Comparison of ENCODE assay signal across 8 cellular contexts in the genomic region with DNA sequence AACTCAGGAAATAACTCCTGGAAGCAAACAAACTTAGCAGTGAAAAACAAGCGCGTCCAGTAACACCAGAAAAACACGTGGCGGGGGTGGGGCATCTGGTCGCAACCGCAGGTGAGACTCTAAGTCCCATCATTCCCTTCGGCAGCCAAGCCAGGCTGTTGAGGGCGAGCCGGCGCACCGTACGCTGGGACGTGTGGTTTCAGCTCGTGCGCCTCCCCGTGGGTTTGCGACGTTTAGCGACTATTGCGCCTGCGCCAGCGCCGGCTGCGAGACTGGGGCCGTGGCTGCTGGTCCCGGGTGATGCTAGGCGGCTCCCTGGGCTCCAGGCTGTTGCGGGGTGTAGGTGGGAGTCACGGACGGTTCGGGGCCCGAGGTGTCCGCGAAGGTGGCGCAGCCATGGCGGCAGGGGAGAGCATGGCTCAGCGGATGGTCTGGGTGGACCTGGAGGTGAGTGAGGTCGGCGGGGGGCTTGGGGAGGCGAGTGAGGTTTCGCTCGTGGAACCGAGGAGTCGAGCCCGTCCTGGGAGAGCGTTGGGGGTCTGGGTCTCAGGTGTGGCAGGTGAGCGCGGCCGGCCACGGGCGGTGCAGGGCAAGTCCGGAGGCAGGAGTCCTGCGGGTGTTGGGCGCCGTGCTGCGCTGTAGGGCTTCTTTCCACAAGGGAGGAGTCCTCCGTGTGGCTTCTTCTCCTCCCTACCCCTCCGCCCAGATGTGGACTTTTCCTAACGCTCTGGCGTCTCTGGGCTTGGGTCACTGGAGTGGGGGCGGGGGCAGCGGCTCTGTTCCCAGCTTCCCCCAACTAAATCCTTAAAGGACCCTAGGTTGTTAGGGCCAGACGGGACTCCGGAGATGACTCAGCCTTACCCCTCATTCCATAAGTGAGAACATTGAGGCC. TPM values are rescaled to one million over a fixed set of nuclear protein-coding genes. Genes with fewer than 3 reads are reported as not detected.
A peak's percentile ranks its signal among the peaks of the same experiment; 100 is the strongest.
DNase-seq lines count a peak whose midpoint lies in the region; ATAC-seq and TF ChIP-seq lines count a peak whose summit lies in the region.

A gene (plus strand): TSS at position 239 of the 892 bp plus-strand sequence. CDS start 62 bp downstream, at position 301.

- H3K4me3 ChIP-seq in heart right ventricle (peak within 1 kb of the TSS; percentile 71 to 99 (median 85)), upper lobe of right lung (peak within 1 kb of the TSS; percentile 85)

- in situ Hi-C loops in GM13976 (cut with MboI; ENCODE audit: low sequenced_read_pairs, unreplicated experiment), result no loop called here

- intact Hi-C loops in T-helper 1 cell treated with Interleukin-12 subunit alpha and Interleukin-12 subunit beta and Interleukin-4 antibody, amounts not matched to agents 30 ng/mL and 1 ng/mL, for 36 hours (cut with micrococcal nuclease), result loop anchor here (1.0 to 5.0 kb wide), 11 partner anchors 39 to 1125 kb away; a partner anchor contains a TSS
- intact Hi-C loops in heart right ventricle (cut with DNase I) (loop anchor here in 7 of 10 donors (5.0 to 10.0 kb wide), 4 partner anchors 37 to 155 kb away; a partner anchor contains a TSS), posterior vena cava (cut with DNase I) (no loop called here), upper lobe of right lung (cut with DNase I) (no loop called here)

- H3K27ac ChIP-seq in heart right ventricle, result peak within 1 kb of the TSS; percentile 69 to 91 (median 86)
- H3K27ac ChIP-seq in upper lobe of right lung, result peak within 1 kb of the TSS; percentile 88

- peak; percentile 97 for ATAC-seq in HG02870 (IDR thresholded peaks at IDR 0.05; ENCODE audit: unreplicated experiment)
- ATAC-seq in heart right ventricle, result peak; percentile 98 to 99 (median 99)
- ATAC-seq in upper lobe of right lung, result peak; percentile 99

- 0% methylated on average over 64 of the region's 64 CpGs for WGBS in heart right ventricle, 2 donors

- no peaks in the 10 kb centered on the region for H3K9me3 ChIP-seq in heart right ventricle
- H3K9me3 ChIP-seq in upper lobe of right lung, result no peaks in the 10 kb centered on the region

- TF ChIP-seq CTCF in GM13976 (IDR thresholded peaks at IDR 0.05; ENCODE audit: borderline replicate concordance, control extremely low read depth, extremely low read depth, insufficient read depth, missing control alignments), result peak; percentile 23
- peak in 7 of 9 donors; percentile 18 to 62 (median 40) for TF ChIP-seq CTCF in heart right ventricle (IDR thresholded peaks at IDR 0.05)
- TF ChIP-seq CTCF in upper lobe of right lung (IDR thresholded peaks at IDR 0.05), result peak; percentile 40

- H3K4me1 ChIP-seq in heart right ventricle (peaks cover 4 to 46% (median 32%) of the 10 kb centered on the region in 9 donors), upper lobe of right lung (peaks cover 18% of the 10 kb centered on the region)

- H3K27me3 ChIP-seq in heart right ventricle (no peaks in the 10 kb centered on the region), upper lobe of right lung (no peaks in the 10 kb centered on the region)

- DNase-seq in GM13976 (ENCODE audit: low spot score) (peak; percentile 95), NCI-H146 treated with DMSO at 0.1 percent for 48 hours (lab: John Stamatoyannopoulos, UW; ENCODE audit: unreplicated experiment) (peak; percentile 80), amniotic epithelial cell (ENCODE audit: low read depth) (peak; percentile 95), heart right ventricle (peak; percentile 96), posterior vena cava (ENCODE audit: low spot score) (peak; percentile 99), upper lobe of right lung (peak; percentile 98)

- H3K36me3 ChIP-seq in heart right ventricle, result peaks cover 0 to 21% (median 0%) of the 10 kb centered on the region in 9 donors
- peaks cover 5% of the 10 kb centered on the region for H3K36me3 ChIP-seq in upper lobe of right lung

RNA-seq across cellular contexts. Expression of the gene that starts here (rescaled TPM):
- total RNA-seq in T-helper 1 cell treated with Interleukin-12 subunit alpha and Interleukin-12 subunit beta and Interleukin-4 antibody, amounts not matched to agents 30 ng/mL and 1 ng/mL, for 36 hours, result 96.6 and 103 TPM in 2 replicates
- total RNA-seq in heart right ventricle, result 100 to 1,000 TPM; 140 to 204 (median 174) TPM
- 100 to 1,000 TPM in 1 of 2 donors, 10 to 100 TPM in 1; 85.4 to 142 TPM for polyA plus RNA-seq in heart right ventricle
- total RNA-seq in posterior vena cava, result 100 to 1,000 TPM; 104 to 132 TPM
- 78.4 TPM for total RNA-seq in upper lobe of right lung

Comparison
In these comparisons a context has a peak if more than half of its experiments do, and no peak if none do; other contexts are left out.
1. Peak in every context shown above with its lines: DNase-seq, ATAC-seq, H3K4me3 ChIP-seq and H3K27ac ChIP-seq.
2. intact Hi-C loops: an anchor here in T-helper 1 cell treated with Interleukin-12 subunit alpha and Interleukin-12 subunit beta and Interleukin-4 antibody, amounts not matched to agents 30 ng/mL and 1 ng/mL, for 36 hours (1.0 to 5.0 kb wide) and heart right ventricle (5.0 to 10.0 kb wide); none called in posterior vena cava and upper lobe of right lung.